Comparison of ENCODE assay signal across 1 cellular context in genomic region chr4:47714269-47714668, GRCh38.
TF ChIP-seq lines count a peak whose summit lies in the region.

No MANE protein-coding gene starts in this region.

TF ChIP-seq in liver, 16 proteins besides CTCF, POLR2A, EP300 and RAD21 (continued from another document):
- TF ChIP-seq FOXA1 (IDR thresholded peaks at IDR 0.05) = peak; percentile 70
- TF ChIP-seq REST (IDR thresholded peaks at IDR 0.05) = peak; percentile 33
